ENCODE assay signal across 1 cellular context in genomic region chr7:123351506-123352225, GRCh38.
TF ChIP-seq lines count a peak whose summit lies in the region.

No MANE protein-coding gene starts in this region.

TF ChIP-seq in SK-N-SH treated with all-trans-retinoic acid at 6 μM for 48 hours, 23 proteins besides CTCF, POLR2A, EP300 and RAD21 (continued from another document):
- no peak for TF ChIP-seq RARB (CRISPR knock-in tag; IDR thresholded peaks at IDR 0.05)
